17 cellular contexts compared by ENCODE assay signal in the genomic region with DNA sequence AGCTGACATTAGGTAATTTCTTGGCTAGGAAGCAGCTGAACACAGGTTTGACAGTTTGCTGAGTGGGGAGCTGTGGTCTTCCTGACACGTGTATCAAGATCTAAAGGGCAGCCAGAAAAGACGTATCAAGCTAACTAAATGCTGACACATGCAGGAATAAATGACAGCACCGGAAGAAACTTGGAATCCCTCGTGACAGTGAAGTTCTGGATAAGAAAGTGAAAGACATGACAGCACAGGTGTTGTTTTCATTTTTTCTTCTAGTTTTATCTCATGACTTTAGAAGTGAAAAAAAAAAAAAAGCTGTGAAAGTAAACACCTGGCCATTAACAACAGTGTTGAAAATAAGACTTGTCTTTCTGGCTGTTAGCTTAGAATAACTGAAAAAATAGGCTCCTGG. TPM values are rescaled to one million over a fixed set of nuclear protein-coding genes. Genes with fewer than 3 reads are reported as not detected.
A peak's percentile ranks its signal among the peaks of the same experiment; 100 is the strongest.
DNase-seq lines count a peak whose midpoint lies in the region; ATAC-seq and TF ChIP-seq lines count a peak whose summit lies in the region.
"Had no signal": no experiment of that assay in that cellular context is flagged by ENCODE, and none has a peak within 500 bp of the region (broad histone marks: within the 10 kb centered on the region; RNA-seq: fewer than 3 reads in every experiment).

No MANE protein-coding gene starts in this region.

- no peak overlapping the region for H2BK5ac ChIP-seq in mesenchymal stem cell (ENCODE audit: low read depth, low read length, poor library complexity, severe bottlenecking)

- no peak overlapping the region for H2BK12ac ChIP-seq in mesenchymal stem cell (ENCODE audit: low read length in 2 of 2)

- H3K9me3 ChIP-seq in mesenchymal stem cell (ENCODE audit: control insufficient read depth, low read length) (no peaks in the 10 kb centered on the region), left lung (no peaks in the 10 kb centered on the region), OCI-LY7 (ENCODE audit: low read length) (no peaks in the 10 kb centered on the region)
- H3K9me3 ChIP-seq: sigmoid colon had no signal

- DNase-seq in activated CD4-positive, alpha-beta T cell treated with anti-CD3 and anti-CD28 coated beads for 36 hours = peak; percentile 33
- DNase-seq in activated CD4-positive, alpha-beta T cell treated with anti-CD3 and anti-CD28 coated beads, Interleukin-2, amount 50 U/mL, for 48 hours = no peak
- no peak for DNase-seq in mesenchymal stem cell
- DNase-seq in left lung = no peak
- no peak for DNase-seq in OCI-LY7 (ENCODE audit: low spot score)
- no peak for DNase-seq in Right ventricle myocardium inferior (ENCODE audit: missing footprints)
- DNase-seq: activated B cell treated with CpG ODN at 0.5 μM for 24 hours, DMS79 treated with DMSO at 0.1 percent for 48 hours, hippocampal formation, NCI-H187 treated with DMSO at 0.1 percent for 48 hours, sigmoid colon had no signal

- H3K9me3 Mint-ChIP-seq in activated CD4-positive, alpha-beta T cell treated with anti-CD3 and anti-CD28 coated beads for 36 hours (ENCODE audit: low read depth) = no peaks in the 10 kb centered on the region
- H3K9me3 Mint-ChIP-seq: activated B cell treated with CpG ODN at 0.5 μM for 24 hours; activated naive CD8-positive, alpha-beta T cell treated with anti-CD3 and anti-CD28 coated beads, Interleukin-2, amount 10 ng/mL, durations not matched to agents 7 days and 5 days; endodermal cell had no signal

- WGBS in mesenchymal stem cell = 91% methylated on average over 4 of the region's 4 CpGs

- H3K36me3 ChIP-seq in mesenchymal stem cell (ENCODE audit: control insufficient read depth in 1 of 2, insufficient read depth in 2 of 2, low read depth in 1 of 2, low read length in 2 of 2) = peaks cover 0 to 88% of the 10 kb centered on the region in 2 experiments
- H3K36me3 ChIP-seq in left lung = no peaks in the 10 kb centered on the region
- H3K36me3 ChIP-seq in OCI-LY7 (ENCODE audit: insufficient read depth, low read length) = no peaks in the 10 kb centered on the region
- H3K36me3 ChIP-seq: sigmoid colon had no signal

- no peaks in the 10 kb centered on the region for H3K79me2 ChIP-seq in OCI-LY7 (ENCODE audit: insufficient read depth, low read depth, low read length)

- H3K4me3 ChIP-seq in mesenchymal stem cell (ENCODE audit: insufficient read depth in 1 of 2, low read depth in 1 of 2, low read length in 2 of 2) = no peak overlapping the region
- H3K4me3 ChIP-seq in left lung = no peak overlapping the region
- H3K4me3 ChIP-seq in OCI-LY7 (ENCODE audit: low read depth, low read length, poor library complexity, severe bottlenecking) = no peak overlapping the region
- H3K4me3 ChIP-seq: sigmoid colon had no signal

- H3K4ac ChIP-seq in mesenchymal stem cell (ENCODE audit: low read depth in 1 of 2, low read length in 2 of 2) = no peak overlapping the region

- H3K18ac ChIP-seq in mesenchymal stem cell (ENCODE audit: low read depth in 1 of 2, low read length in 2 of 2) = no peak overlapping the region

- H4K91ac ChIP-seq in mesenchymal stem cell (ENCODE audit: low read length) = no peak overlapping the region

- H3K23ac ChIP-seq in mesenchymal stem cell (ENCODE audit: low read length in 2 of 2) = no peak overlapping the region

- peaks cover 7% of the 10 kb centered on the region for H3K4me1 Mint-ChIP-seq in activated CD4-positive, alpha-beta T cell treated with anti-CD3 and anti-CD28 coated beads for 36 hours
- H3K4me1 Mint-ChIP-seq: activated B cell treated with CpG ODN at 0.5 μM for 24 hours had no signal

- H2AK5ac ChIP-seq in mesenchymal stem cell (ENCODE audit: low read length, severe bottlenecking) = no peak overlapping the region

- no peaks in the 10 kb centered on the region for H4K20me1 ChIP-seq in OCI-LY7 (ENCODE audit: insufficient read depth, low read length)

- peak overlapping the region; percentile 69 for H3K9ac ChIP-seq in mesenchymal stem cell (ENCODE audit: low read length)

- no peak overlapping the region for H3K4me3 Mint-ChIP-seq in activated CD4-positive, alpha-beta T cell treated with anti-CD3 and anti-CD28 coated beads for 36 hours
- H3K4me3 Mint-ChIP-seq: activated B cell treated with CpG ODN at 0.5 μM for 24 hours; activated naive CD8-positive, alpha-beta T cell treated with anti-CD3 and anti-CD28 coated beads, Interleukin-2, amount 10 ng/mL, durations not matched to agents 7 days and 5 days; endodermal cell; mesothelial cell of epicardium had no signal

- no peak for TF ChIP-seq CTCF in left lung (IDR thresholded peaks at IDR 0.05)
- no peak for TF ChIP-seq CTCF in OCI-LY7 (conservative IDR thresholded peaks at IDR 0.05; ENCODE audit: low read length)

- H3K4me1 ChIP-seq in mesenchymal stem cell (ENCODE audit: control insufficient read depth, insufficient read depth, low read depth, low read length) (no peaks in the 10 kb centered on the region), left lung (peaks cover 0 to 2% of the 10 kb centered on the region in 2 donors), OCI-LY7 (ENCODE audit: insufficient read depth, low read length, poor library complexity, severe bottlenecking) (no peaks in the 10 kb centered on the region)

- no peak overlapping the region for H3K27ac Mint-ChIP-seq in activated CD4-positive, alpha-beta T cell treated with anti-CD3 and anti-CD28 coated beads for 36 hours
- H3K27ac Mint-ChIP-seq: activated B cell treated with CpG ODN at 0.5 μM for 24 hours; activated naive CD8-positive, alpha-beta T cell treated with anti-CD3 and anti-CD28 coated beads, Interleukin-2, amount 10 ng/mL, durations not matched to agents 7 days and 5 days; endodermal cell; mesothelial cell of epicardium had no signal

- POLR2A ChIA-PET in activated CD4-positive, alpha-beta T cell treated with anti-CD3 and anti-CD28 coated beads for 36 hours (lab: Charles Lee) = no interaction called here
- POLR2A ChIA-PET in OCI-LY7 (lab: Charles Lee) = interaction anchor here (1.0 kb wide), 1 partner anchor 558 kb away, joined by 3 read pairs; no protein-coding TSS in a partner anchor

- no peaks in the 10 kb centered on the region for H3K27me3 ChIP-seq in mesenchymal stem cell (ENCODE audit: control insufficient read depth in 1 of 2, insufficient read depth in 1 of 2, low read length in 2 of 2)
- no peaks in the 10 kb centered on the region for H3K27me3 ChIP-seq in left lung
- H3K27me3 ChIP-seq: sigmoid colon had no signal

- ATAC-seq in activated CD4-positive, alpha-beta T cell treated with anti-CD3 and anti-CD28 coated beads for 36 hours = peak; percentile 72
- ATAC-seq in HG02571 (IDR thresholded peaks at IDR 0.05; ENCODE audit: unreplicated experiment) (peak; percentile 77), HG03460 (IDR thresholded peaks at IDR 0.05; ENCODE audit: unreplicated experiment) (peak; percentile 83), left lung (no peak), Right ventricle myocardium inferior (no peak)

- no peak overlapping the region for H2BK15ac ChIP-seq in mesenchymal stem cell (ENCODE audit: low read depth, poor library complexity, severe bottlenecking)

- peaks cover 2% of the 10 kb centered on the region for H3K27me3 Mint-ChIP-seq in activated CD4-positive, alpha-beta T cell treated with anti-CD3 and anti-CD28 coated beads for 36 hours
- H3K27me3 Mint-ChIP-seq: activated B cell treated with CpG ODN at 0.5 μM for 24 hours had no signal

- H3K79me1 ChIP-seq in mesenchymal stem cell (replicated peaks; ENCODE audit: low read length, poor library complexity, severe bottlenecking) = no peaks in the 10 kb centered on the region

- H3K9me2 ChIP-seq in OCI-LY7 (ENCODE audit: insufficient read depth, low read length) = no peaks in the 10 kb centered on the region

- no peak overlapping the region for H3K14ac ChIP-seq in mesenchymal stem cell (ENCODE audit: low read length in 2 of 2)

- H3K27ac ChIP-seq in mesenchymal stem cell (ENCODE audit: low read length, poor library complexity, severe bottlenecking) (no peak overlapping the region), left lung (no peak overlapping the region), OCI-LY7 (ENCODE audit: low read depth, low read length, poor library complexity, severe bottlenecking) (no peak overlapping the region)
- H3K27ac ChIP-seq: 22Rv1 had no signal

- intact Hi-C loops in activated CD4-positive, alpha-beta T cell treated with anti-CD3 and anti-CD28 coated beads for 36 hours (cut with DNase I, micrococcal nuclease) = loop anchor here in 1 of 2 experiments (5.0 kb wide), 1 partner anchor 666 kb away; no protein-coding TSS in a partner anchor
- intact Hi-C loops in left lung (cut with DNase I) (no loop called here), OCI-LY7 (cut with micrococcal nuclease; ENCODE audit: unreplicated experiment) (no loop called here), Right ventricle myocardium inferior (cut with DNase I) (no loop called here)

- H2AFZ ChIP-seq in mesenchymal stem cell (ENCODE audit: low read depth, low read length) = no peak overlapping the region
- H2AFZ ChIP-seq in OCI-LY7 (ENCODE audit: low read length) = no peak overlapping the region

- no TSS peak for BruUV-seq in OCI-LY7 (replicated peaks; lab: Mats Ljungman, UMichigan)

- CTCF ChIA-PET in activated CD4-positive, alpha-beta T cell treated with anti-CD3 and anti-CD28 coated beads for 36 hours (lab: Charles Lee) = interaction anchor here (0.7 to 1.5 kb wide), 6 partner anchors 16 to 674 kb away, joined by 3 to 5 read pairs (median 3); partner anchors contain the start of gene FGF7
- CTCF ChIA-PET in OCI-LY7 (lab: Charles Lee; ENCODE audit: unreplicated experiment) = no interaction called here

- H3K4me2 ChIP-seq in mesenchymal stem cell (ENCODE audit: low read length, poor library complexity, severe bottlenecking) (no peak overlapping the region), OCI-LY7 (ENCODE audit: low read length) (no peak overlapping the region)

- no peak overlapping the region for H4K8ac ChIP-seq in mesenchymal stem cell (ENCODE audit: low read length)

- no peaks in the 10 kb centered on the region for H3K36me3 Mint-ChIP-seq in activated CD4-positive, alpha-beta T cell treated with anti-CD3 and anti-CD28 coated beads for 36 hours (ENCODE audit: low read depth)
- H3K36me3 Mint-ChIP-seq: activated naive CD8-positive, alpha-beta T cell treated with anti-CD3 and anti-CD28 coated beads, Interleukin-2, amount 10 ng/mL, durations not matched to agents 7 days and 5 days had no signal

- no peak overlapping the region for H2BK120ac ChIP-seq in mesenchymal stem cell (ENCODE audit: low read depth, low read length)

RNA-seq across cellular contexts. Expression of gene FGF7, which starts 48.7 kb away (rescaled TPM):
- total RNA-seq in activated CD4-positive, alpha-beta T cell treated with anti-CD3 and anti-CD28 coated beads for 36 hours = not detected
- polyA plus RNA-seq in mesenchymal stem cell (2013, experiment 1 of 2) = 30.7 TPM
- polyA plus RNA-seq in mesenchymal stem cell (2013, experiment 2 of 2) = 30.1 TPM
- total RNA-seq in left lung (10 to 100 TPM; 29.6 to 31.8 TPM), OCI-LY7 (2022) (not detected in 2 replicates), Right ventricle myocardium inferior (44.6 TPM)
- total RNA-seq in OCI-LY7 (2014; rRNA removed; shearing (Covaris generic)) = not detected in 2 replicates
- total RNA-seq: activated naive CD8-positive, alpha-beta T cell treated with anti-CD3 and anti-CD28 coated beads, Interleukin-2, amount 10 ng/mL, durations not matched to agents 7 days and 5 days; endodermal cell had no signal

Comparison
In these comparisons a context has a peak if more than half of its experiments do, and no peak if none do; other contexts are left out.
1. ATAC-seq: peak in activated CD4-positive, alpha-beta T cell treated with anti-CD3 and anti-CD28 coated beads for 36 hours (single experiment), HG02571 (single experiment) and HG03460 (single experiment); none in left lung (single experiment) and Right ventricle myocardium inferior (single experiment).
2. RNA of gene FGF7, which starts 48.7 kb away (total RNA-seq): 44.6 TPM in Right ventricle myocardium inferior (single experiment) and 29.6 to 31.8 TPM in left lung; not detected in activated CD4-positive, alpha-beta T cell treated with anti-CD3 and anti-CD28 coated beads for 36 hours and not detected in OCI-LY7; every median in the first group is over 10 times any median in the second.